In the genomic region with DNA sequence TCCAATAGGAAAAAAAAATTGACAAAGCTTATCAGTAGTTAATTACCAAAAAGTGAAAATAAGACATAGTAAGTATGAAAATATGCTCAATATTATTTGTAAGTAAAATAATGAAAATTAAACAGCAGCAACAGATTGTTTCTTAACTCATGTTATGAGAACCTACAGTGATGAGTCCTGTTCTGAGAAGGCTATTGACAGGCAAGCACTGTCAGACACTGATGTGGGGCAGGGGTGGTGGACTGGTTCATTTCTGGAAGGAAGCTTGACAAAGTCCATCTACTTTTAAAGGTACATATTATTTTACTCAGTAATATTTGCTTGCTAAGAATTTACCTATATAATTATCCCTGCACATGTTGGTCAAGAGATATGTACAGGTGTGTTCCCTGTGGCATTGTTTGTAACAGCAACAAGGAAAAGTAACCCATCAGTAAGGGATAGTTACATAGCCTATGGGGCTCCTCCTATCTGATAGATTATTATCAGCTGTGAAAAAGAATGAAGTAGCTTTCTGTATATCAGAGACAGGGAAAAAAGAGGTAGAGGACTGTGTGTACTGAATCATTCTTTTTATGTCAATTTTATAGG, we compare ENCODE assay signal across 21 cellular contexts.
DNase-seq lines count a peak whose midpoint lies in the region; ATAC-seq, FAIRE-seq and TF ChIP-seq lines count a peak whose summit lies in the region.
"Had no signal": no experiment of that assay in that cellular context is flagged by ENCODE, and none has a peak within 500 bp of the region (broad histone marks: within the 10 kb centered on the region; RNA-seq: fewer than 3 reads in every experiment).

No MANE protein-coding gene starts in this region.

- no peak for FAIRE-seq in GM12878 (lab: Jason Lieb, UNC)
- FAIRE-seq: A204.1, GM12891 had no signal

- BruUV-seq in GM12878 (replicated peaks; lab: Mats Ljungman, UMichigan), result no TSS peak

- H2AFZ ChIP-seq in OCI-LY3 (ENCODE audit: low read depth, low read length), result no peak overlapping the region
- H2AFZ ChIP-seq in GM12878 (ENCODE audit: control insufficient read depth, low read depth, low read length), result no peak overlapping the region
- no peak overlapping the region for H2AFZ ChIP-seq in smooth muscle cell (ENCODE audit: low read depth)

- no peaks in the 10 kb centered on the region for H3K27me3 ChIP-seq in BLaER1 treated with 17β-estradiol and CSF1 and Interleukin-3, amounts not matched to agents 10 nM and 100 nM
- H3K27me3 ChIP-seq in OCI-LY3 (ENCODE audit: low read depth, low read length) (no peaks in the 10 kb centered on the region), GM12878 (replicated peaks in 1 of 2; ENCODE audit: control insufficient read depth in 2 of 2, insufficient read depth in 2 of 2, low read length in 1 of 2) (no peaks in the 10 kb centered on the region), smooth muscle cell (ENCODE audit: low read depth) (no peaks in the 10 kb centered on the region)

- in situ Hi-C loops in GM12878 (cut with MboI), result no loop called here

- H3F3A ChIP-seq in smooth muscle cell (ENCODE audit: low read depth), result no peaks in the 10 kb centered on the region

- peaks cover 0 to 5% (median 0%) of the 10 kb centered on the region in 11 experiments; a peak in 1 of 22 replicates for H3K9me3 ChIP-seq in BLaER1 treated with 17β-estradiol and CSF1 and Interleukin-3, amounts not matched to agents 10 nM and 100 nM (replicated peaks in 1 of 11)
- H3K9me3 ChIP-seq in OCI-LY3 (ENCODE audit: insufficient read depth, low read length) (no peaks in the 10 kb centered on the region), GM12878 (replicated peaks; ENCODE audit: control insufficient read depth, insufficient read depth, low read length) (no peaks in the 10 kb centered on the region), smooth muscle cell (replicated peaks; ENCODE audit: low read depth) (no peaks in the 10 kb centered on the region)
- H3K9me3 ChIP-seq: Caco-2 had no signal

- no peak for TF ChIP-seq POLR2A in GM12878 (IDR thresholded peaks at IDR 0.05; ENCODE audit: low read depth, low read length)

- H3K4me3 ChIP-seq in BLaER1 treated with 17β-estradiol and CSF1 and Interleukin-3, amounts not matched to agents 10 nM and 100 nM, result no peak overlapping the region
- H3K4me3 ChIP-seq in OCI-LY3 (ENCODE audit: low read length) (peak overlapping the region; percentile 45; the same call in 1 of the 2 replicates), GM12878 (no peak overlapping the region), smooth muscle cell (no peak overlapping the region)
- H3K4me3 ChIP-seq: SK-N-MC had no signal

- no peaks in the 10 kb centered on the region for H3K36me3 ChIP-seq in BLaER1 treated with 17β-estradiol and CSF1 and Interleukin-3, amounts not matched to agents 10 nM and 100 nM
- H3K36me3 ChIP-seq in OCI-LY3 (replicated peaks; ENCODE audit: low read depth, low read length) (no peaks in the 10 kb centered on the region), GM12878 (ENCODE audit: control insufficient read depth in 2 of 2, insufficient read depth in 2 of 2, low read length in 1 of 2) (no peaks in the 10 kb centered on the region), smooth muscle cell (ENCODE audit: low read depth) (no peaks in the 10 kb centered on the region)

- no peaks in the 10 kb centered on the region for H3K27me3 Mint-ChIP-seq in T-helper 2 cell treated with Interferon-gamma antibody and Interleukin-4, amounts not matched to agents 5 μg/mL and 100 μg/mL, for 36 hours (ENCODE audit: low read depth)

- H3K4me1 ChIP-seq in BLaER1 treated with 17β-estradiol and CSF1 and Interleukin-3, amounts not matched to agents 10 nM and 100 nM, result peaks cover 73 to 84% (median 78%) of the 10 kb centered on the region in 10 experiments
- H3K4me1 ChIP-seq in OCI-LY3 (ENCODE audit: low read length) (peaks cover 83% of the 10 kb centered on the region), GM12878 (ENCODE audit: control insufficient read depth, insufficient read depth, low read length) (peaks cover 38% of the 10 kb centered on the region), smooth muscle cell (ENCODE audit: low read depth) (no peaks in the 10 kb centered on the region)

- peaks cover 2% of the 10 kb centered on the region for H3K36me3 Mint-ChIP-seq in T-helper 2 cell treated with Interferon-gamma antibody and Interleukin-4, amounts not matched to agents 5 μg/mL and 100 μg/mL, for 36 hours (ENCODE audit: low read depth)
- H3K36me3 Mint-ChIP-seq: CD14-positive monocyte had no signal

- no peak overlapping the region for H3K9ac ChIP-seq in BLaER1 treated with 17β-estradiol and CSF1 and Interleukin-3, amounts not matched to agents 10 nM and 100 nM
- H3K9ac ChIP-seq in OCI-LY3 (ENCODE audit: low read length), result peak overlapping the region; percentile 62
- no peak overlapping the region for H3K9ac ChIP-seq in GM12878 (ENCODE audit: control insufficient read depth, insufficient read depth, low read length)
- no peak overlapping the region for H3K9ac ChIP-seq in smooth muscle cell (ENCODE audit: low read depth)

- H3K27ac ChIP-seq in BLaER1 treated with 17β-estradiol and CSF1 and Interleukin-3, amounts not matched to agents 10 nM and 100 nM, result peak overlapping the region in 4 of 11 experiments; percentile 2 to 30 (median 18); a peak in 3 of 22 replicates
- peak overlapping the region; percentile 98 for H3K27ac ChIP-seq in OCI-LY3 (ENCODE audit: low read length)
- H3K27ac ChIP-seq in GM12878 (ENCODE audit: control insufficient read depth, insufficient read depth), result no peak overlapping the region
- no peak overlapping the region for H3K27ac ChIP-seq in smooth muscle cell (ENCODE audit: low read depth)
- H3K27ac ChIP-seq: SK-N-MC had no signal

- ATAC-seq in GM12878 (no peak), GM18517 (IDR thresholded peaks at IDR 0.05; ENCODE audit: unreplicated experiment) (no peak)
- ATAC-seq: Right ventricle myocardium inferior had no signal

- H3K27ac Mint-ChIP-seq in T-helper 2 cell treated with Interferon-gamma antibody and Interleukin-4, amounts not matched to agents 5 μg/mL and 100 μg/mL, for 36 hours, result no peak overlapping the region

- H3K4me1 Mint-ChIP-seq in T-helper 2 cell treated with Interferon-gamma antibody and Interleukin-4, amounts not matched to agents 5 μg/mL and 100 μg/mL, for 36 hours (ENCODE audit: low read depth), result peaks cover 38% of the 10 kb centered on the region

- H3K4me2 ChIP-seq in BLaER1 treated with 17β-estradiol and CSF1 and Interleukin-3, amounts not matched to agents 10 nM and 100 nM, result peak overlapping the region in 8 of 11 experiments; percentile 6 to 84 (median 26); a peak in 8 of 22 replicates
- H3K4me2 ChIP-seq in OCI-LY3 (ENCODE audit: low read length) (peak overlapping the region; percentile 54), GM12878 (ENCODE audit: control insufficient read depth, insufficient read depth) (0 out of 2 replicates have a peak overlapping the region, but pooled peaks have one; percentile 1), smooth muscle cell (no peak overlapping the region)

- CTCF ChIA-PET in GM12878 (lab: Yijun Ruan, JAX), result interaction anchor here (0.6 to 1.8 kb wide), 3 partner anchors 9 to 138 kb away, joined by 3 to 5 read pairs (median 4); no protein-coding TSS in a partner anchor

- H3K79me2 ChIP-seq in OCI-LY3 (ENCODE audit: low read length), result no peaks in the 10 kb centered on the region
- no peaks in the 10 kb centered on the region for H3K79me2 ChIP-seq in GM12878 (ENCODE audit: control insufficient read depth, insufficient read depth, low read length)
- no peaks in the 10 kb centered on the region for H3K79me2 ChIP-seq in smooth muscle cell (ENCODE audit: low read depth)

- no peaks in the 10 kb centered on the region for H3K9me3 Mint-ChIP-seq in T-helper 2 cell treated with Interferon-gamma antibody and Interleukin-4, amounts not matched to agents 5 μg/mL and 100 μg/mL, for 36 hours
- H3K9me3 Mint-ChIP-seq: CD14-positive monocyte had no signal

- SMC1A ChIA-PET in GM12878 (lab: Charles Lee; ENCODE audit: uncharacterized antibody, unreplicated experiment), result interaction anchor here (0.6 to 1.5 kb wide), 3 partner anchors 9 to 53 kb away, joined by 3 to 7 read pairs (median 4); no protein-coding TSS in a partner anchor

- no peaks in the 10 kb centered on the region for H4K20me1 ChIP-seq in BLaER1 treated with 17β-estradiol and CSF1 and Interleukin-3, amounts not matched to agents 10 nM and 100 nM
- H4K20me1 ChIP-seq in OCI-LY3 (ENCODE audit: insufficient read depth, low read length), result no peaks in the 10 kb centered on the region
- H4K20me1 ChIP-seq in GM12878 (ENCODE audit: control insufficient read depth, insufficient read depth), result no peaks in the 10 kb centered on the region
- H4K20me1 ChIP-seq in smooth muscle cell (ENCODE audit: low read depth), result no peaks in the 10 kb centered on the region

- TF ChIP-seq CTCF in OCI-LY3 (IDR thresholded peaks at IDR 0.05; ENCODE audit: low read depth, low read length) (no peak), GM12878 (IDR thresholded peaks at IDR 0.05 in 2 of 3, conservative IDR thresholded peaks at IDR 0.05 in 1 of 3; ENCODE audit: control insufficient read depth in 2 of 3, extremely low read depth in 1 of 3, insufficient read depth in 1 of 3, low read depth in 3 of 3, low read length in 3 of 3) (no peak), smooth muscle cell (IDR thresholded peaks at IDR 0.05; ENCODE audit: borderline replicate concordance, insufficient read depth, poor library complexity, severe bottlenecking) (no peak)

- H3K4me3 Mint-ChIP-seq in T-helper 2 cell treated with Interferon-gamma antibody and Interleukin-4, amounts not matched to agents 5 μg/mL and 100 μg/mL, for 36 hours, result peak overlapping the region; percentile 5
- H3K4me3 Mint-ChIP-seq: CD14-positive monocyte had no signal

- no peak for DNase-seq in T-helper 2 cell treated with Interferon-gamma antibody and Interleukin-4, amounts not matched to agents 5 μg/mL and 100 μg/mL, for 36 hours (ENCODE audit: low spot score)
- DNase-seq in T-helper 2 cell, result no peak
- no peak for DNase-seq in GM12878 (ENCODE audit: low read depth, low spot score)
- no peak for DNase-seq in MV-4-11 (lab: John Stamatoyannopoulos, UW)
- DNase-seq in smooth muscle cell (lab: John Stamatoyannopoulos, UW; ENCODE audit: unreplicated experiment), result no peak
- DNase-seq: Caco-2; DMS53; GOT3; KG1; MM.1S; NCI-H187 treated with DMSO at 0.1 percent for 48 hours; NCI-H510A treated with DMSO at 0.1 percent for 48 hours; NK-92 treated with Interleukin-12 subunit alpha and Interleukin-12 subunit beta, amount 100 ng/mL, for 24 hours had no signal

- no peak for TF ChIP-seq EP300 in GM12878 (IDR thresholded peaks at IDR 0.05; ENCODE audit: borderline replicate concordance in 1 of 2, control insufficient read depth in 1 of 2, low read depth in 2 of 2, low read length in 2 of 2)

- RAD21 ChIA-PET in GM12878 (lab: Charles Lee; ENCODE audit: unreplicated experiment), result no interaction called here

- POLR2A ChIA-PET in GM12878 (lab: Charles Lee), result no interaction called here

- no peak for TF ChIP-seq RAD21 in GM12878 (IDR thresholded peaks at IDR 0.05; ENCODE audit: insufficient read depth, low read depth, low read length)

- intact Hi-C loops in GM12878 (cut with micrococcal nuclease; ENCODE audit: unreplicated experiment), result loop anchor here (5.0 kb wide), 1 partner anchor 60 kb away; no protein-coding TSS in a partner anchor
